ENCODE assay signal across 22 cellular contexts in the genomic region with DNA sequence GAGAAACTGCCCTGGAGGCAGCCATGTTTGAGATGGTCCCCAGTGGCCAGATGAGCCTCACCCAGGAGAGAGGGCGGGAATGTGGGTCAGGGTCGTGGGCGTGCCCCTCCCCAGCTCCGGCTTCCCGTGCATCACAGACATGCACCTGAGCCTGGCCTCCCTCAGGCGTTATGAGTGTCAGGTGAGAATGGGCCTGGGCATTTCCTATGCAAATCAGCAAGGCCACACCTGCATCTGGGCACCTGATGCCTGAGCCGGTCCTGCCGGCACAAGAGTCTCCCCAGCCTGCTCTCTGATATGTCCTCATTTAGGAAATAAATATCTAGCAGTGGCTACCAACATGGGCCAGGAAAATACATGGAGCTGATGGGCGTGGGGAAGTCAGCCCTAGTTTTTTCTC.
DNase-seq lines count a peak whose midpoint lies in the region; ATAC-seq lines count a peak whose summit lies in the region.
"Had no signal": no experiment of that assay in that cellular context is flagged by ENCODE, and none has a peak within 500 bp of the region (broad histone marks: within the 10 kb centered on the region; RNA-seq: fewer than 3 reads in every experiment).

No MANE protein-coding gene starts in this region.

- no peak overlapping the region for H3K4me3 Mint-ChIP-seq in memory B cell
- H3K4me3 Mint-ChIP-seq: B cell; CD8-positive, alpha-beta memory T cell; GM23338; HFFc6 had no signal

- intact Hi-C loops in Right ventricle myocardium inferior (cut with DNase I): no loop called here
- intact Hi-C loops in Right ventricle myocardium superior (cut with DNase I): no loop called here

- peaks cover 9% of the 10 kb centered on the region for H3K4me1 Mint-ChIP-seq in memory B cell
- H3K4me1 Mint-ChIP-seq: CD8-positive, alpha-beta memory T cell had no signal

- H3K27ac Mint-ChIP-seq in memory B cell: no peak overlapping the region
- H3K27ac Mint-ChIP-seq: B cell, GM23338, HFFc6, IgD-negative memory B cell had no signal

- H3K9me3 Mint-ChIP-seq in memory B cell: peaks cover 2% of the 10 kb centered on the region
- H3K9me3 Mint-ChIP-seq: CD8-positive, alpha-beta memory T cell; GM23338; HFFc6 had no signal

- no peaks in the 10 kb centered on the region for H3K27me3 Mint-ChIP-seq in memory B cell
- H3K27me3 Mint-ChIP-seq: B cell had no signal

- DNase-seq in Right ventricle myocardium inferior (ENCODE audit: missing footprints) (peak; percentile 46), Right ventricle myocardium superior (no peak), memory B cell (ENCODE audit: low spot score in 2 of 2) (no peak)
- DNase-seq in stimulated activated CD4-positive, alpha-beta T cell treated with anti-CD3 and anti-CD28 coated beads, Interleukin-1b, Interleukin-23, amount 100 ng/mL, for 48 hours: no peak
- DNase-seq: CD8-positive, alpha-beta memory T cell; COR-L47; DMS 273 treated with DMSO at 0.1 percent for 48 hours; DMS53; DND-41; EL; H7; HFFc6 had no signal

- H3K27ac ChIP-seq in cingulate gyrus (ENCODE audit: low read depth, low read length): peak overlapping the region; percentile 24
- H3K27ac ChIP-seq: BLaER1 treated with 17β-estradiol and CSF1 and Interleukin-3, amounts not matched to agents 10 nM and 100 nM had no signal

- peaks cover 13% of the 10 kb centered on the region for H3K36me3 Mint-ChIP-seq in memory B cell

- ATAC-seq in Right ventricle myocardium inferior (no peak), Right ventricle myocardium superior (ENCODE audit: poor library complexity) (no peak), memory B cell (ENCODE audit: low read depth) (peak; percentile 49), GM19328 (IDR thresholded peaks at IDR 0.05; ENCODE audit: unreplicated experiment) (no peak), HG03432 (IDR thresholded peaks at IDR 0.05; ENCODE audit: unreplicated experiment) (no peak)
- ATAC-seq: GM12878, GM23338, HCT116, HepG2 had no signal
